8 cellular contexts compared by ENCODE assay signal in the genomic region with DNA sequence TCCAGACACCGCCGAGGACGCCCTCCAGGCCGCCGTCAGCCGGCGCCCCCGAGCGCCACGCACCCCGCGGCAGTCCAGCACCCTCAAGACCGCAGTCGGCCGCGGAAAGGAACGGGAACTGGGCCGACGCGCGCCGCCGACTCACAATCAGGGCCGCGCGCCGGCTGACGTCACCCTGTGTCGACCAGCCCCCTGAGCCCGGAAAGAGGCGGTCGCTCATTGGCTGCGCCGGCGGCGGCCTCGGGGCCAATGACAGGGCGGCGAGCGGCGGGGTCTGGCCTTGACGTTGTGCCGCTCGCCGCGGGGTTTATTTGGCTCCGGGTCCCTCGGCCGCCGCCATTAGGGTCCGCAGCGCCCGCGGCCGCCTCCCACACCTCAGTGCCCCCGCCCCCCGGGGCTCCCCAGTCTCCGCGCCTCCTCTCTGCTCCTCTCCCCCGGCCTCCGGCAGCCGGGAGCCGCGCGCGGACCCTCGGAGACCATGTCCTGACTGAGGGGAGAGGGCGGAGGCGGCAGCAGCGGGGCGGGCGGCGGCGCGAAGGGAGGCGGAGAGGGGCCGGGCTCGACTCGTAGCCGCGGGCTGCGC. TPM values are rescaled to one million over a fixed set of nuclear protein-coding genes. Genes with fewer than 3 reads are reported as not detected.
DNase-seq lines count a peak whose midpoint lies in the region; ATAC-seq lines count a peak whose summit lies in the region.

No MANE protein-coding gene starts in this region.

- H3K4ac ChIP-seq in mesendoderm (ENCODE audit: low read depth, low read length), result peak overlapping the region; percentile 93

- H4K5ac ChIP-seq in mesendoderm (ENCODE audit: low read length), result no peak overlapping the region

- no peak overlapping the region for H3K23ac ChIP-seq in mesendoderm (ENCODE audit: low read length)

- H3K27me3 ChIP-seq in endocrine pancreas (ENCODE audit: control insufficient read depth, insufficient read depth, low read length), result no peaks in the 10 kb centered on the region
- H3K27me3 ChIP-seq in mesendoderm (ENCODE audit: insufficient read depth, low read length, poor library complexity), result no peaks in the 10 kb centered on the region

- H3K4me3 ChIP-seq in endocrine pancreas (ENCODE audit: control insufficient read depth, insufficient read depth, low read length) (peak overlapping the region; percentile 85), mesendoderm (ENCODE audit: low read length) (peak overlapping the region; percentile 72)

- H2AK5ac ChIP-seq in mesendoderm (ENCODE audit: low read length), result no peak overlapping the region

- H2BK15ac ChIP-seq in mesendoderm (replicated peaks; ENCODE audit: low read depth), result no peak overlapping the region

- ATAC-seq in GM21360 (IDR thresholded peaks at IDR 0.05; ENCODE audit: unreplicated experiment), result peak; percentile 93

- no peak overlapping the region for H3K4me2 ChIP-seq in mesendoderm (ENCODE audit: low read length)

- peak overlapping the region; percentile 98 for H3K27ac ChIP-seq in mesendoderm (ENCODE audit: low read depth, low read length)

- H3K56ac ChIP-seq in mesendoderm (ENCODE audit: low read length), result peak overlapping the region; percentile 94

- no peak overlapping the region for H2BK5ac ChIP-seq in mesendoderm (ENCODE audit: low read length)

- H3K4me1 ChIP-seq in endocrine pancreas (ENCODE audit: control insufficient read depth, insufficient read depth, low read length) (peaks cover 3% of the 10 kb centered on the region), mesendoderm (ENCODE audit: control insufficient read depth, low read depth, low read length) (peaks cover 3% of the 10 kb centered on the region)

- peaks cover 41% of the 10 kb centered on the region for H3K79me2 ChIP-seq in mesendoderm (ENCODE audit: control insufficient read depth, insufficient read depth, low read length)

- peak overlapping the region; percentile 92 for H2BK120ac ChIP-seq in mesendoderm (ENCODE audit: low read depth, low read length)

- no peaks in the 10 kb centered on the region for H3K79me1 ChIP-seq in mesendoderm (ENCODE audit: low read length)

- DNase-seq in COR-L47 (lab: John Stamatoyannopoulos, UW) (peak; percentile 86), HT-29 (ENCODE audit: low spot score) (peak; percentile 98), NOMO-1 treated with DMSO at 0.1 percent for 48 hours (lab: John Stamatoyannopoulos, UW; ENCODE audit: unreplicated experiment) (peak; percentile 92), mesendoderm (peak; percentile 98)
- peak; percentile 92 for DNase-seq in activated CD8-positive, alpha-beta memory T cell treated with anti-CD3 and anti-CD28 coated beads, Interleukin-2, amount 50 U/mL, for 1 hour (ENCODE audit: extremely low read depth)
- DNase-seq in stimulated activated CD8-positive, alpha-beta memory T cell treated with anti-CD3 and anti-CD28 coated beads, Interleukin-12 subunit alpha, Interleukin-12 subunit beta, amount 100 ng/mL, for 4 hours (ENCODE audit: low read depth), result peak; percentile 95

- H3K18ac ChIP-seq in mesendoderm (ENCODE audit: low read length), result peak overlapping the region; percentile 99

- H3K36me3 ChIP-seq in endocrine pancreas (ENCODE audit: control insufficient read depth, insufficient read depth, low read length) (no peaks in the 10 kb centered on the region), mesendoderm (ENCODE audit: control insufficient read depth, insufficient read depth, low read length) (no peaks in the 10 kb centered on the region)

- H3K9ac ChIP-seq in endocrine pancreas (ENCODE audit: control insufficient read depth, insufficient read depth, low read length) (peak overlapping the region; percentile 65), mesendoderm (ENCODE audit: low read length) (peak overlapping the region; percentile 92)

- no CpG with 5 or more reads among the region's 82 CpGs for WGBS in mesendoderm (ENCODE audit: extremely low coverage, insufficient coverage, low lambda C conversion rate)

- peak overlapping the region; percentile 98 for H4K8ac ChIP-seq in mesendoderm (ENCODE audit: low read depth, low read length)

- no peaks in the 10 kb centered on the region for H3K9me3 ChIP-seq in endocrine pancreas (ENCODE audit: control insufficient read depth, low read length)

RNA-seq across cellular contexts. Expression of a gene that starts 25.2 kb away (rescaled TPM):
- total RNA-seq in HT-29 (2014; rRNA removed; shearing (Covaris generic)), result 7.1 and 8.1 TPM in 2 replicates
- polyA plus RNA-seq in mesendoderm (2013, experiment 1 of 2), result 10.9 TPM
- polyA plus RNA-seq in mesendoderm (2013, experiment 2 of 2), result 11.1 TPM

Comparison
In these comparisons a context has a peak if more than half of its experiments do, and no peak if none do; other contexts are left out.
1. Peak in every context shown above with its lines: DNase-seq, ATAC-seq, H3K4me3 ChIP-seq and H3K27ac ChIP-seq.